ENCODE assay signal across 8 cellular contexts in genomic region chr7:74658171-74659004, GRCh38. TPM values are rescaled to one million over a fixed set of nuclear protein-coding genes. Genes with fewer than 3 reads are reported as not detected.
DNase-seq lines count a peak whose midpoint lies in the region; ATAC-seq and TF ChIP-seq lines count a peak whose summit lies in the region.

No MANE protein-coding gene starts in this region.

- 3 to 12% (median 5%) methylated on average over 10 to 108 of the region's 108 CpGs for WGBS in spleen, 5 donors

- no peak for TF ChIP-seq POLR2A in spleen (IDR thresholded peaks at IDR 0.05)

- peak overlapping the region; percentile 73 for H3K4me3 ChIP-seq in AG04450 (ENCODE audit: low read depth, low read length)
- H3K4me3 ChIP-seq in spleen: peak overlapping the region; percentile 84 to 100 (median 98)

- peaks cover 3% of the 10 kb centered on the region; the same call in 1 of the 2 replicates for H3K9me3 ChIP-seq in AG04450 (ENCODE audit: control insufficient read depth, insufficient read depth, low read length)
- H3K9me3 ChIP-seq in spleen: no peaks in the 10 kb centered on the region

- peak; percentile 61 for DNase-seq in AG04450 (ENCODE audit: low read depth, low spot score)
- peak; percentile 98 for DNase-seq in NCI-H2227 (lab: John Stamatoyannopoulos, UW; ENCODE audit: unreplicated experiment)
- DNase-seq in activated CD4-positive, CD25-positive, alpha-beta regulatory T cell treated with anti-CD3 and anti-CD28 coated beads, Interleukin-2, amount 50 U/mL, for 16 hours (ENCODE audit: low read depth, low spot score): peak; percentile 74
- peak in 60 of 61 donors; percentile 10 to 97 (median 90) for DNase-seq in caudate nucleus (lab: John Stamatoyannopoulos, UW)
- peak; percentile 95 for DNase-seq in iris pigment epithelial cell (ENCODE audit: low read depth)
- peak; percentile 97 for DNase-seq in spleen

- ATAC-seq in GM18909 (IDR thresholded peaks at IDR 0.05; ENCODE audit: poor library complexity, unreplicated experiment) (peak; percentile 58), HG03139 (IDR thresholded peaks at IDR 0.05; ENCODE audit: unreplicated experiment) (peak; percentile 44)

- peak overlapping the region; percentile 52 for H3K27ac ChIP-seq in AG04450 (ENCODE audit: low read depth, low read length)
- peak overlapping the region; percentile 97 for H3K27ac ChIP-seq in caudate nucleus (ENCODE audit: low read depth, low read length)
- peak overlapping the region; percentile 98 to 100 (median 100) for H3K27ac ChIP-seq in spleen

- CTCF ChIA-PET in AG04450 (lab: Charles Lee): interaction anchor here (0.6 to 0.8 kb wide), 4 partner anchors 17 to 158 kb away, joined by 4 to 9 read pairs (median 5); no protein-coding TSS in a partner anchor

- no peak for TF ChIP-seq CTCF in AG04450 (IDR thresholded peaks at IDR 0.05; ENCODE audit: low read depth, low read length)
- no peak for TF ChIP-seq CTCF in spleen (IDR thresholded peaks at IDR 0.05 in 8 of 11, conservative IDR thresholded peaks at IDR 0.05 in 3 of 11)

- POLR2A ChIA-PET in AG04450 (lab: Yijun Ruan, JAX): interaction anchor here (0.6 to 0.8 kb wide), 3 partner anchors 23 to 61 kb away, joined by 5 to 11 read pairs (median 6); no protein-coding TSS in a partner anchor

- H3K27me3 ChIP-seq in AG04450 (ENCODE audit: control insufficient read depth, insufficient read depth, low read length) (no peaks in the 10 kb centered on the region), spleen (replicated peaks in 1 of 7) (no peaks in the 10 kb centered on the region)

- peaks cover 41 to 71% (median 65%) of the 10 kb centered on the region in 6 donors for H3K4me1 ChIP-seq in spleen

- H3K36me3 ChIP-seq in spleen: no peaks in the 10 kb centered on the region

- intact Hi-C loops in spleen (cut with DNase I; ENCODE audit: low total_unique reads): no loop called here

RNA-seq across cellular contexts. Expression of gene GTF2I, which starts 0.9 kb away (rescaled TPM):
- polyA plus RNA-seq in AG04450 (2011; rRNA removed): 91.2 and 115 TPM in 2 replicates
- polyA minus RNA-seq in AG04450 (2011; rRNA and poly(A)+ RNA removed): 47.7 and 78.7 TPM in 2 replicates
- 100 to 1,000 TPM; 162 to 257 (median 203) TPM for total RNA-seq in spleen
- polyA plus RNA-seq in spleen: 10 to 100 TPM; 13.5 to 30.8 (median 16.3) TPM

Comparison
In these comparisons a context has a peak if more than half of its experiments do, and no peak if none do; other contexts are left out.
1. Peak in every context shown above with its lines: DNase-seq, ATAC-seq, H3K4me3 ChIP-seq and H3K27ac ChIP-seq.